ENCODE assay signal across 17 cellular contexts in genomic region chr19:16620584-16620983, GRCh38. TPM values are rescaled to one million over a fixed set of nuclear protein-coding genes. Genes with fewer than 3 reads are reported as not detected.
DNase-seq lines count a peak whose midpoint lies in the region; ATAC-seq and TF ChIP-seq lines count a peak whose summit lies in the region.
"Had no signal": no experiment of that assay in that cellular context is flagged by ENCODE, and none has a peak within 500 bp of the region (broad histone marks: within the 10 kb centered on the region; RNA-seq: fewer than 3 reads in every experiment).

No MANE protein-coding gene starts in this region.

- no peak overlapping the region for H3K4me3 Mint-ChIP-seq in activated CD8-positive, alpha-beta T cell treated with anti-CD3 and anti-CD28 coated beads, Interleukin-2, amount 10 ng/mL, durations not matched to agents 7 days and 5 days
- no peak overlapping the region for H3K4me3 Mint-ChIP-seq in activated CD8-positive, alpha-beta T cell treated with anti-CD3 and anti-CD28 coated beads for 36 hours
- H3K4me3 Mint-ChIP-seq in IgD-negative memory B cell: peak overlapping the region in 1 of 4 donors; percentile 71
- peak overlapping the region; percentile 59 for H3K4me3 Mint-ChIP-seq in endothelial cell (ENCODE audit: unreplicated experiment)

- no peaks in the 10 kb centered on the region for H3K9me3 Mint-ChIP-seq in activated CD8-positive, alpha-beta T cell treated with anti-CD3 and anti-CD28 coated beads, Interleukin-2, amount 10 ng/mL, durations not matched to agents 7 days and 5 days (ENCODE audit: insufficient read depth)
- no peaks in the 10 kb centered on the region for H3K9me3 Mint-ChIP-seq in activated CD8-positive, alpha-beta T cell treated with anti-CD3 and anti-CD28 coated beads for 36 hours
- no peaks in the 10 kb centered on the region for H3K9me3 Mint-ChIP-seq in IgD-negative memory B cell
- no peaks in the 10 kb centered on the region for H3K9me3 Mint-ChIP-seq in endothelial cell (ENCODE audit: unreplicated experiment)

- H3K27ac ChIP-seq in skeletal muscle tissue (ENCODE audit: low read depth, low read length): peak overlapping the region; percentile 49
- H3K27ac ChIP-seq: C4-2B had no signal

- no peak for TF ChIP-seq CTCF in activated CD8-positive, alpha-beta T cell treated with anti-CD3 and anti-CD28 coated beads for 36 hours (IDR thresholded peaks at IDR 0.05)
- no peak for TF ChIP-seq CTCF in endothelial cell (IDR thresholded peaks at IDR 0.05; ENCODE audit: unreplicated experiment)

- H3K4me3 ChIP-seq in skeletal muscle tissue (ENCODE audit: low read length in 3 of 3): no peak overlapping the region

- H3K4me1 ChIP-seq in skeletal muscle tissue (ENCODE audit: control insufficient read depth in 3 of 3, insufficient read depth in 3 of 3, low read length in 3 of 3): peaks cover 78 to 99% (median 84%) of the 10 kb centered on the region in 3 donors

- intact Hi-C loops in activated CD8-positive, alpha-beta T cell treated with anti-CD3 and anti-CD28 coated beads for 36 hours (cut with micrococcal nuclease): no loop called here

- H3K36me3 ChIP-seq in skeletal muscle tissue (ENCODE audit: control insufficient read depth in 3 of 3, insufficient read depth in 3 of 3, low read length in 3 of 3): peaks cover 0 to 12% (median 9%) of the 10 kb centered on the region in 3 donors

- H3K27me3 Mint-ChIP-seq in activated CD8-positive, alpha-beta T cell treated with anti-CD3 and anti-CD28 coated beads, Interleukin-2, amount 10 ng/mL, durations not matched to agents 7 days and 5 days (ENCODE audit: low read depth): no peaks in the 10 kb centered on the region
- H3K27me3 Mint-ChIP-seq in activated CD8-positive, alpha-beta T cell treated with anti-CD3 and anti-CD28 coated beads for 36 hours: no peaks in the 10 kb centered on the region
- H3K27me3 Mint-ChIP-seq in IgD-negative memory B cell (no peaks in the 10 kb centered on the region), endothelial cell (ENCODE audit: unreplicated experiment) (peaks cover 10% of the 10 kb centered on the region)

- no peak for ATAC-seq in activated CD8-positive, alpha-beta T cell treated with anti-CD3 and anti-CD28 coated beads, Interleukin-2, amount 10 ng/mL, durations not matched to agents 7 days and 5 days
- no peak for ATAC-seq in activated CD8-positive, alpha-beta T cell treated with anti-CD3 and anti-CD28 coated beads for 36 hours
- no peak for ATAC-seq in GM21723 (IDR thresholded peaks at IDR 0.05; ENCODE audit: unreplicated experiment)
- ATAC-seq: HCT116 had no signal

- no peaks in the 10 kb centered on the region for H3K27me3 ChIP-seq in skeletal muscle tissue (ENCODE audit: control insufficient read depth in 3 of 3, insufficient read depth in 3 of 3, low read length in 3 of 3)

- peak overlapping the region; percentile 30 for H3K27ac Mint-ChIP-seq in activated CD8-positive, alpha-beta T cell treated with anti-CD3 and anti-CD28 coated beads, Interleukin-2, amount 10 ng/mL, durations not matched to agents 7 days and 5 days
- H3K27ac Mint-ChIP-seq in activated CD8-positive, alpha-beta T cell treated with anti-CD3 and anti-CD28 coated beads for 36 hours: no peak overlapping the region
- H3K27ac Mint-ChIP-seq in IgD-negative memory B cell (peak overlapping the region in 2 of 3 donors; percentile 2 to 25), endothelial cell (ENCODE audit: unreplicated experiment) (no peak overlapping the region)

- H3K9me3 ChIP-seq in skeletal muscle tissue (ENCODE audit: control insufficient read depth in 3 of 3, low read length in 3 of 3): no peaks in the 10 kb centered on the region

- H3K4me1 Mint-ChIP-seq in activated CD8-positive, alpha-beta T cell treated with anti-CD3 and anti-CD28 coated beads, Interleukin-2, amount 10 ng/mL, durations not matched to agents 7 days and 5 days (ENCODE audit: low read depth): peaks cover 60% of the 10 kb centered on the region
- peaks cover 74% of the 10 kb centered on the region for H3K4me1 Mint-ChIP-seq in activated CD8-positive, alpha-beta T cell treated with anti-CD3 and anti-CD28 coated beads for 36 hours (ENCODE audit: low read depth)
- peaks cover 42 to 60% (median 59%) of the 10 kb centered on the region in 3 donors for H3K4me1 Mint-ChIP-seq in IgD-negative memory B cell
- H3K4me1 Mint-ChIP-seq in endothelial cell (ENCODE audit: unreplicated experiment): peaks cover 40% of the 10 kb centered on the region

- DNase-seq in activated CD8-positive, alpha-beta T cell treated with anti-CD3 and anti-CD28 coated beads, Interleukin-2, amount 10 ng/mL, durations not matched to agents 7 days and 5 days: no peak
- DNase-seq in activated CD8-positive, alpha-beta T cell treated with anti-CD3 and anti-CD28 coated beads for 36 hours: no peak
- DNase-seq in endothelial cell (ENCODE audit: low spot score) (no peak), NCI-H2227 (lab: John Stamatoyannopoulos, UW; ENCODE audit: unreplicated experiment) (no peak), EL (no peak)
- DNase-seq: COR-L47, KG1, NCI-H1105 treated with DMSO at 0.1 percent for 48 hours, NCI-H187, NCI-H226, NCI-H526, OCI-M1 had no signal

- peaks cover 14% of the 10 kb centered on the region for H3K36me3 Mint-ChIP-seq in activated CD8-positive, alpha-beta T cell treated with anti-CD3 and anti-CD28 coated beads, Interleukin-2, amount 10 ng/mL, durations not matched to agents 7 days and 5 days (ENCODE audit: low read depth)
- peaks cover 18% of the 10 kb centered on the region for H3K36me3 Mint-ChIP-seq in activated CD8-positive, alpha-beta T cell treated with anti-CD3 and anti-CD28 coated beads for 36 hours (ENCODE audit: low read depth)
- H3K36me3 Mint-ChIP-seq in IgD-negative memory B cell (no peaks in the 10 kb centered on the region), endothelial cell (ENCODE audit: low read depth, unreplicated experiment) (peaks cover 20% of the 10 kb centered on the region)

- CTCF ChIA-PET in activated CD8-positive, alpha-beta T cell treated with anti-CD3 and anti-CD28 coated beads, Interleukin-2, amount 10 ng/mL, durations not matched to agents 7 days and 5 days (lab: Charles Lee): no interaction called here
- CTCF ChIA-PET in activated CD8-positive, alpha-beta T cell treated with anti-CD3 and anti-CD28 coated beads for 36 hours (lab: Charles Lee): no interaction called here

- POLR2A ChIA-PET in activated CD8-positive, alpha-beta T cell treated with anti-CD3 and anti-CD28 coated beads, Interleukin-2, amount 10 ng/mL, durations not matched to agents 7 days and 5 days (lab: Charles Lee): no interaction called here
- POLR2A ChIA-PET in activated CD8-positive, alpha-beta T cell treated with anti-CD3 and anti-CD28 coated beads for 36 hours (lab: Charles Lee): interaction anchor here (1.0 kb wide), 1 partner anchor 11 kb away, joined by 3 read pairs; no protein-coding TSS in a partner anchor

- H3K9ac ChIP-seq in skeletal muscle tissue (ENCODE audit: low read depth in 1 of 3, low read length in 3 of 3): peak overlapping the region in 1 of 3 donors; percentile 68

RNA-seq across cellular contexts. Expression of gene MED26, which starts 7.4 kb away (rescaled TPM):
- total RNA-seq in activated CD8-positive, alpha-beta T cell treated with anti-CD3 and anti-CD28 coated beads, Interleukin-2, amount 10 ng/mL, durations not matched to agents 7 days and 5 days: 10 to 100 TPM; 17.2 to 17.4 TPM
- total RNA-seq in activated CD8-positive, alpha-beta T cell treated with anti-CD3 and anti-CD28 coated beads for 36 hours: 10 to 100 TPM; 14.2 to 19.3 TPM
- polyA plus RNA-seq in IgD-negative memory B cell: 5.3 TPM
- total RNA-seq in endothelial cell (ENCODE audit: unreplicated experiment) (13.3 TPM), skeletal muscle tissue (2.6 TPM)

RNA-seq across cellular contexts. Expression of gene SMIM7, which starts 39.4 kb away (rescaled TPM):
- total RNA-seq in activated CD8-positive, alpha-beta T cell treated with anti-CD3 and anti-CD28 coated beads, Interleukin-2, amount 10 ng/mL, durations not matched to agents 7 days and 5 days: 10 to 100 TPM; 51.5 to 53.5 TPM
- total RNA-seq in activated CD8-positive, alpha-beta T cell treated with anti-CD3 and anti-CD28 coated beads for 36 hours: 10 to 100 TPM; 48.0 to 55.0 TPM
- polyA plus RNA-seq in IgD-negative memory B cell: 87.3 TPM
- total RNA-seq in endothelial cell (ENCODE audit: unreplicated experiment) (53.2 TPM), skeletal muscle tissue (48.0 TPM)

RNA-seq across cellular contexts. Expression of gene TMEM38A, which starts 40.4 kb away (rescaled TPM):
- total RNA-seq in activated CD8-positive, alpha-beta T cell treated with anti-CD3 and anti-CD28 coated beads, Interleukin-2, amount 10 ng/mL, durations not matched to agents 7 days and 5 days: under 1 TPM; 0.60 to 0.87 TPM
- 1 to 10 TPM; 1.2 to 1.8 TPM for total RNA-seq in activated CD8-positive, alpha-beta T cell treated with anti-CD3 and anti-CD28 coated beads for 36 hours
- polyA plus RNA-seq in IgD-negative memory B cell: 11.0 TPM
- 0.36 TPM for total RNA-seq in endothelial cell (ENCODE audit: unreplicated experiment)
- total RNA-seq in skeletal muscle tissue: 129 TPM

RNA-seq across cellular contexts. Expression of gene SLC35E1, which starts 48.4 kb away (rescaled TPM):
- 10 to 100 TPM; 55.6 to 61.9 TPM for total RNA-seq in activated CD8-positive, alpha-beta T cell treated with anti-CD3 and anti-CD28 coated beads, Interleukin-2, amount 10 ng/mL, durations not matched to agents 7 days and 5 days
- total RNA-seq in activated CD8-positive, alpha-beta T cell treated with anti-CD3 and anti-CD28 coated beads for 36 hours: 10 to 100 TPM; 60.1 to 62.4 TPM
- polyA plus RNA-seq in IgD-negative memory B cell: 18.9 TPM
- total RNA-seq in endothelial cell (ENCODE audit: unreplicated experiment) (29.7 TPM), skeletal muscle tissue (16.2 TPM)

Comparison
In these comparisons a context has a peak if more than half of its experiments do, and no peak if none do; other contexts are left out.
1. H3K27ac Mint-ChIP-seq: peak in activated CD8-positive, alpha-beta T cell treated with anti-CD3 and anti-CD28 coated beads, Interleukin-2, amount 10 ng/mL, durations not matched to agents 7 days and 5 days (single experiment) and IgD-negative memory B cell (2 of 3); none in activated CD8-positive, alpha-beta T cell treated with anti-CD3 and anti-CD28 coated beads for 36 hours (single experiment) and endothelial cell (single experiment).
2. RNA of gene TMEM38A, which starts 40.4 kb away (total RNA-seq): 129 TPM in skeletal muscle tissue (single experiment); 1.2 to 1.8 TPM in activated CD8-positive, alpha-beta T cell treated with anti-CD3 and anti-CD28 coated beads for 36 hours, 0.60 to 0.87 TPM in activated CD8-positive, alpha-beta T cell treated with anti-CD3 and anti-CD28 coated beads, Interleukin-2, amount 10 ng/mL, durations not matched to agents 7 days and 5 days and 0.36 TPM in endothelial cell (single experiment); every median in the first group is over 10 times any median in the second.